In genomic region chr7:105016083-105017075, GRCh38 we compare ENCODE assay signal across 8 cellular contexts. TPM values are rescaled to one million over a fixed set of nuclear protein-coding genes. Genes with fewer than 3 reads are reported as not detected.
DNase-seq lines count a peak whose midpoint lies in the region; ATAC-seq and TF ChIP-seq lines count a peak whose summit lies in the region.

No MANE protein-coding gene starts in this region.

- H3K4me3 Mint-ChIP-seq in activated naive CD4-positive, alpha-beta T cell treated with anti-CD3 and anti-CD28 coated beads, Interleukin-2, amount 10 ng/mL, durations not matched to agents 7 days and 5 days, result peak overlapping the region; percentile 99
- H3K4me3 Mint-ChIP-seq in activated naive CD8-positive, alpha-beta T cell treated with anti-CD3 and anti-CD28 coated beads for 36 hours, result peak overlapping the region; percentile 97
- H3K4me3 Mint-ChIP-seq in type B pancreatic cell, result peak overlapping the region; percentile 99

- H3K9me3 Mint-ChIP-seq in activated naive CD4-positive, alpha-beta T cell treated with anti-CD3 and anti-CD28 coated beads, Interleukin-2, amount 10 ng/mL, durations not matched to agents 7 days and 5 days, result no peaks in the 10 kb centered on the region
- H3K9me3 Mint-ChIP-seq in activated naive CD8-positive, alpha-beta T cell treated with anti-CD3 and anti-CD28 coated beads for 36 hours, result no peaks in the 10 kb centered on the region
- no peaks in the 10 kb centered on the region for H3K9me3 Mint-ChIP-seq in type B pancreatic cell

- no peak for DNase-seq in activated naive CD4-positive, alpha-beta T cell treated with anti-CD3 and anti-CD28 coated beads, Interleukin-2, amount 10 ng/mL, durations not matched to agents 7 days and 5 days
- no peak for DNase-seq in activated naive CD4-positive, alpha-beta T cell (lab: John Stamatoyannopoulos, UW)
- DNase-seq in activated naive CD8-positive, alpha-beta T cell treated with anti-CD3 and anti-CD28 coated beads for 36 hours, result no peak
- DNase-seq in left lung (no peak), type B pancreatic cell (ENCODE audit: extremely low spot score, unreplicated experiment) (no peak), MV-4-11 (lab: John Stamatoyannopoulos, UW) (no peak)
- DNase-seq in activated CD4-positive, alpha-beta T cell treated with anti-CD3 and anti-CD28 coated beads for 48 hours, result no peak

- no peak for ATAC-seq in left lung
- no peak for ATAC-seq in HG02970 (IDR thresholded peaks at IDR 0.05; ENCODE audit: low FRiP score, unreplicated experiment)

- peaks cover 37 to 56% of the 10 kb centered on the region in 2 donors for H3K4me1 ChIP-seq in left lung

- H3K27me3 ChIP-seq in left lung, result no peaks in the 10 kb centered on the region

- H3K36me3 Mint-ChIP-seq in activated naive CD4-positive, alpha-beta T cell treated with anti-CD3 and anti-CD28 coated beads, Interleukin-2, amount 10 ng/mL, durations not matched to agents 7 days and 5 days, result peaks cover 61% of the 10 kb centered on the region
- peaks cover 61% of the 10 kb centered on the region for H3K36me3 Mint-ChIP-seq in activated naive CD8-positive, alpha-beta T cell treated with anti-CD3 and anti-CD28 coated beads for 36 hours
- H3K36me3 Mint-ChIP-seq in type B pancreatic cell, result peaks cover 9% of the 10 kb centered on the region

- H3K36me3 ChIP-seq in left lung, result no peaks in the 10 kb centered on the region

- peaks cover 38% of the 10 kb centered on the region for H3K4me1 Mint-ChIP-seq in activated naive CD4-positive, alpha-beta T cell treated with anti-CD3 and anti-CD28 coated beads, Interleukin-2, amount 10 ng/mL, durations not matched to agents 7 days and 5 days
- peaks cover 37% of the 10 kb centered on the region for H3K4me1 Mint-ChIP-seq in activated naive CD8-positive, alpha-beta T cell treated with anti-CD3 and anti-CD28 coated beads for 36 hours
- peaks cover 19% of the 10 kb centered on the region for H3K4me1 Mint-ChIP-seq in type B pancreatic cell (ENCODE audit: unreplicated experiment)

- TF ChIP-seq CTCF in left lung (IDR thresholded peaks at IDR 0.05) (no peak), type B pancreatic cell (conservative IDR thresholded peaks at IDR 0.05) (no peak)

- H3K27ac Mint-ChIP-seq in activated naive CD4-positive, alpha-beta T cell treated with anti-CD3 and anti-CD28 coated beads, Interleukin-2, amount 10 ng/mL, durations not matched to agents 7 days and 5 days, result peak overlapping the region; percentile 100
- H3K27ac Mint-ChIP-seq in activated naive CD8-positive, alpha-beta T cell treated with anti-CD3 and anti-CD28 coated beads for 36 hours, result peak overlapping the region; percentile 100
- peak overlapping the region; percentile 100 for H3K27ac Mint-ChIP-seq in type B pancreatic cell

- CTCF ChIA-PET in activated naive CD4-positive, alpha-beta T cell treated with anti-CD3 and anti-CD28 coated beads, Interleukin-2, amount 10 ng/mL, durations not matched to agents 7 days and 5 days (lab: Charles Lee), result interaction anchor here (1.0 to 14.5 kb wide), 3 partner anchors 10 to 36 kb away, joined by 3 to 154 read pairs (median 3); no protein-coding TSS in a partner anchor

- no peaks in the 10 kb centered on the region for H3K9me3 ChIP-seq in left lung

- H3K4me3 ChIP-seq in left lung, result peak overlapping the region; percentile 66 to 79

- H3K27me3 Mint-ChIP-seq in activated naive CD4-positive, alpha-beta T cell treated with anti-CD3 and anti-CD28 coated beads, Interleukin-2, amount 10 ng/mL, durations not matched to agents 7 days and 5 days, result peaks cover 18% of the 10 kb centered on the region
- H3K27me3 Mint-ChIP-seq in activated naive CD8-positive, alpha-beta T cell treated with anti-CD3 and anti-CD28 coated beads for 36 hours, result peaks cover 14% of the 10 kb centered on the region
- H3K27me3 Mint-ChIP-seq in type B pancreatic cell, result peaks cover 8% of the 10 kb centered on the region

- intact Hi-C loops in left lung (cut with DNase I), result no loop called here

- H3K27ac ChIP-seq in left lung, result peak overlapping the region; percentile 100

RNA-seq across cellular contexts. Expression of gene KMT2E, which starts 2.4 kb away (rescaled TPM):
- 10 to 100 TPM; 58.0 to 62.4 TPM for total RNA-seq in activated naive CD8-positive, alpha-beta T cell treated with anti-CD3 and anti-CD28 coated beads for 36 hours
- 10 to 100 TPM; 74.5 to 96.2 TPM for total RNA-seq in left lung
- 63.0 and 75.6 TPM in 2 replicates for total RNA-seq in type B pancreatic cell (ENCODE audit: low replicate concordance)
